In genomic region chr13:98586400-98587144, GRCh38 we compare ENCODE assay signal across 28 cellular contexts. TPM values are rescaled to one million over a fixed set of nuclear protein-coding genes. Genes with fewer than 3 reads are reported as not detected.
DNase-seq lines count a peak whose midpoint lies in the region; ATAC-seq and TF ChIP-seq lines count a peak whose summit lies in the region.
"Had no signal": no experiment of that assay in that cellular context is flagged by ENCODE, and none has a peak within 500 bp of the region (broad histone marks: within the 10 kb centered on the region; RNA-seq: fewer than 3 reads in every experiment).

No MANE protein-coding gene starts in this region.

- peaks cover 4% of the 10 kb centered on the region for H3K9me3 Mint-ChIP-seq in T-helper 2 cell treated with Interferon-gamma antibody and Interleukin-4, amounts not matched to agents 5 μg/mL and 100 μg/mL, for 36 hours
- peaks cover 8% of the 10 kb centered on the region for H3K9me3 Mint-ChIP-seq in endodermal cell
- peaks cover 4% of the 10 kb centered on the region for H3K9me3 Mint-ChIP-seq in stimulated activated effector memory CD8-positive, alpha-beta T cell treated with anti-CD3 and anti-CD28 coated beads, Interleukin-12 subunit alpha, Interleukin-12 subunit beta, amount 100 ng/mL, for 72 hours
- H3K9me3 Mint-ChIP-seq: immature natural killer cell, natural killer cell had no signal

- H3K4me2 ChIP-seq in PC-9: 0 out of 2 replicates have a peak overlapping the region, but pooled peaks have one; percentile 0

- H2AFZ ChIP-seq in PC-9: no peak overlapping the region

- no peaks in the 10 kb centered on the region for H3K79me2 ChIP-seq in PC-9 (ENCODE audit: low read depth)

- H3K9ac ChIP-seq in endodermal cell (ENCODE audit: extremely low read depth, low read length, poor library complexity, severe bottlenecking): no peak overlapping the region

- 71 to 84% methylated on average over 1 to 2 of the region's 2 CpGs for WGBS in endodermal cell (ENCODE audit: insufficient coverage in 1 of 2, insufficient read length in 1 of 2), 2 experiments

- CTCF ChIA-PET in PC-9 (lab: Charles Lee): no interaction called here

- ATAC-seq in stimulated activated effector memory CD8-positive, alpha-beta T cell treated with anti-CD3 and anti-CD28 coated beads, Interleukin-12 subunit alpha, Interleukin-12 subunit beta, amount 100 ng/mL, for 72 hours: peak; percentile 55
- no peak for ATAC-seq in HG02642 (IDR thresholded peaks at IDR 0.05; ENCODE audit: poor library complexity, unreplicated experiment)
- ATAC-seq in HG03442 (IDR thresholded peaks at IDR 0.05; ENCODE audit: unreplicated experiment): no peak
- ATAC-seq: gastrocnemius medialis, natural killer cell, pancreas had no signal

- peaks cover 16% of the 10 kb centered on the region for H3K4me1 Mint-ChIP-seq in T-helper 2 cell treated with Interferon-gamma antibody and Interleukin-4, amounts not matched to agents 5 μg/mL and 100 μg/mL, for 36 hours (ENCODE audit: low read depth)
- peaks cover 12% of the 10 kb centered on the region for H3K4me1 Mint-ChIP-seq in endodermal cell
- H3K4me1 Mint-ChIP-seq in stimulated activated effector memory CD8-positive, alpha-beta T cell treated with anti-CD3 and anti-CD28 coated beads, Interleukin-12 subunit alpha, Interleukin-12 subunit beta, amount 100 ng/mL, for 72 hours: peaks cover 12% of the 10 kb centered on the region
- H3K4me1 Mint-ChIP-seq: CD8-positive, alpha-beta memory T cell; immature natural killer cell; natural killer cell had no signal

- intact Hi-C loops in PC-9 (cut with micrococcal nuclease; ENCODE audit: unreplicated experiment): no loop called here

- no peaks in the 10 kb centered on the region for H3K36me3 ChIP-seq in PC-9 (ENCODE audit: low read depth)
- no peaks in the 10 kb centered on the region for H3K36me3 ChIP-seq in endodermal cell (ENCODE audit: control insufficient read depth, insufficient read depth, low read length)
- H3K36me3 ChIP-seq in right atrium auricular region: no peaks in the 10 kb centered on the region
- H3K36me3 ChIP-seq: breast epithelium, gastrocnemius medialis, left ventricle myocardium inferior, pancreas, right lobe of liver, tibial nerve had no signal

- H3K4me3 ChIP-seq in PC-9 (no peak overlapping the region), endodermal cell (ENCODE audit: low read length) (peak overlapping the region; percentile 40), right atrium auricular region (no peak overlapping the region)
- H3K4me3 ChIP-seq: breast epithelium, coronary artery, gastrocnemius medialis, left ventricle myocardium inferior, pancreas, right lobe of liver, tibial nerve had no signal

- H3K27ac Mint-ChIP-seq in T-helper 2 cell treated with Interferon-gamma antibody and Interleukin-4, amounts not matched to agents 5 μg/mL and 100 μg/mL, for 36 hours: no peak overlapping the region
- no peak overlapping the region for H3K27ac Mint-ChIP-seq in endodermal cell
- no peak overlapping the region for H3K27ac Mint-ChIP-seq in stimulated activated effector memory CD8-positive, alpha-beta T cell treated with anti-CD3 and anti-CD28 coated beads, Interleukin-12 subunit alpha, Interleukin-12 subunit beta, amount 100 ng/mL, for 72 hours
- H3K27ac Mint-ChIP-seq: CD8-positive, alpha-beta memory T cell; HFFc6; immature natural killer cell; natural killer cell; stimulated activated naive CD8-positive, alpha-beta T cell treated with anti-CD3 and anti-CD28 coated beads, Interleukin-15, Interleukin-2, amounts not matched to agents 100 ng/mL and 50 ng/mL, for 24 hours had no signal

- no peaks in the 10 kb centered on the region for H3K9me2 ChIP-seq in PC-9 (ENCODE audit: insufficient read depth)

- peaks cover 7% of the 10 kb centered on the region; the same call in 1 of the 2 replicates for H3F3A ChIP-seq in PC-9 (ENCODE audit: insufficient read depth, low read depth)

- TF ChIP-seq CTCF in PC-9 (conservative IDR thresholded peaks at IDR 0.05) (no peak), endodermal cell (conservative IDR thresholded peaks at IDR 0.05) (no peak), right atrium auricular region (IDR thresholded peaks at IDR 0.05) (no peak)

- POLR2A ChIA-PET in PC-9 (lab: Charles Lee; ENCODE audit: unreplicated experiment): no interaction called here

- H3K27me3 ChIP-seq in PC-9 (ENCODE audit: insufficient read depth, low read depth) (no peaks in the 10 kb centered on the region), endodermal cell (ENCODE audit: control insufficient read depth, insufficient read depth, low read length, poor library complexity, severe bottlenecking) (no peaks in the 10 kb centered on the region), right atrium auricular region (no peaks in the 10 kb centered on the region)
- H3K27me3 ChIP-seq: breast epithelium, gastrocnemius medialis, pancreas, right lobe of liver, tibial nerve had no signal

- H3K4me1 ChIP-seq in PC-9 (replicated peaks; ENCODE audit: insufficient read depth): peaks cover 40% of the 10 kb centered on the region
- peaks cover 3% of the 10 kb centered on the region for H3K4me1 ChIP-seq in endodermal cell (ENCODE audit: control insufficient read depth, insufficient read depth, low read length)
- H3K4me1 ChIP-seq in right atrium auricular region: peaks cover 0 to 24% of the 10 kb centered on the region in 2 donors
- H3K4me1 ChIP-seq: breast epithelium, gastrocnemius medialis, right lobe of liver had no signal

- H3K27ac ChIP-seq in PC-9 (0 out of 2 replicates have a peak overlapping the region, but pooled peaks have one; percentile 1), endodermal cell (ENCODE audit: low read depth, low read length) (no peak overlapping the region), right atrium auricular region (no peak overlapping the region)
- H3K27ac ChIP-seq: gastrocnemius medialis, left ventricle myocardium inferior, pancreas, right lobe of liver, tibial nerve had no signal

- no peaks in the 10 kb centered on the region for H4K20me1 ChIP-seq in PC-9 (ENCODE audit: insufficient read depth)

- H3K27me3 Mint-ChIP-seq in T-helper 2 cell treated with Interferon-gamma antibody and Interleukin-4, amounts not matched to agents 5 μg/mL and 100 μg/mL, for 36 hours (ENCODE audit: low read depth): peaks cover 3% of the 10 kb centered on the region
- H3K27me3 Mint-ChIP-seq in endodermal cell (ENCODE audit: insufficient read depth): no peaks in the 10 kb centered on the region
- H3K27me3 Mint-ChIP-seq: CD8-positive, alpha-beta memory T cell; stimulated activated naive CD8-positive, alpha-beta T cell treated with anti-CD3 and anti-CD28 coated beads, Interleukin-15, Interleukin-2, amounts not matched to agents 100 ng/mL and 50 ng/mL, for 24 hours had no signal

- H3K36me3 Mint-ChIP-seq in T-helper 2 cell treated with Interferon-gamma antibody and Interleukin-4, amounts not matched to agents 5 μg/mL and 100 μg/mL, for 36 hours (ENCODE audit: low read depth): no peaks in the 10 kb centered on the region
- no peaks in the 10 kb centered on the region for H3K36me3 Mint-ChIP-seq in endodermal cell (ENCODE audit: low read depth)
- no peaks in the 10 kb centered on the region for H3K36me3 Mint-ChIP-seq in stimulated activated effector memory CD8-positive, alpha-beta T cell treated with anti-CD3 and anti-CD28 coated beads, Interleukin-12 subunit alpha, Interleukin-12 subunit beta, amount 100 ng/mL, for 72 hours
- H3K36me3 Mint-ChIP-seq: CD8-positive, alpha-beta memory T cell; immature natural killer cell; natural killer cell had no signal

- BruUV-seq in PC-9 (replicated peaks; lab: Mats Ljungman, UMichigan): no TSS peak

- H3K4me3 Mint-ChIP-seq in T-helper 2 cell treated with Interferon-gamma antibody and Interleukin-4, amounts not matched to agents 5 μg/mL and 100 μg/mL, for 36 hours: no peak overlapping the region
- no peak overlapping the region for H3K4me3 Mint-ChIP-seq in endodermal cell
- no peak overlapping the region for H3K4me3 Mint-ChIP-seq in stimulated activated effector memory CD8-positive, alpha-beta T cell treated with anti-CD3 and anti-CD28 coated beads, Interleukin-12 subunit alpha, Interleukin-12 subunit beta, amount 100 ng/mL, for 72 hours
- H3K4me3 Mint-ChIP-seq: activated T-cell treated with anti-CD3 and anti-CD28 coated beads, Interleukin-2, amount 50 U/mL, for 4 hours; CD8-positive, alpha-beta memory T cell; HFFc6; immature natural killer cell; natural killer cell; stimulated activated naive CD8-positive, alpha-beta T cell treated with anti-CD3 and anti-CD28 coated beads, Interleukin-15, Interleukin-2, amounts not matched to agents 100 ng/mL and 50 ng/mL, for 24 hours had no signal

- DNase-seq in T-helper 2 cell treated with Interferon-gamma antibody and Interleukin-4, amounts not matched to agents 5 μg/mL and 100 μg/mL, for 36 hours (ENCODE audit: low spot score): peak; percentile 27
- no peak for DNase-seq in T-helper 2 cell
- DNase-seq in PC-9: peak in 1 of 2 experiments; percentile 72
- no peak for DNase-seq in endodermal cell
- no peak for DNase-seq in stimulated activated effector memory CD8-positive, alpha-beta T cell treated with anti-CD3 and anti-CD28 coated beads, Interleukin-12 subunit alpha, Interleukin-12 subunit beta, amount 100 ng/mL, for 72 hours (ENCODE audit: low spot score in 2 of 2)
- DNase-seq in right atrium auricular region (ENCODE audit: low spot score): no peak
- DNase-seq: 8988T; activated CD8-positive, alpha-beta memory T cell treated with anti-CD3 and anti-CD28 coated beads for 24 hours; activated naive CD4-positive, alpha-beta T cell treated with Interleukin-2 at 50 U/mL for 16 hours; activated T-cell treated with anti-CD3 and anti-CD28 coated beads, Interleukin-2, amount 50 U/mL, for 4 hours; amygdala; CD8-positive, alpha-beta memory T cell; gastrocnemius medialis; HFFc6; hippocampal formation; immature natural killer cell; left ventricle myocardium inferior; natural killer cell; NCI-H510A; pancreas; right lobe of liver; stimulated activated CD4-positive, alpha-beta T cell treated with anti-CD3 and anti-CD28 coated beads, Interleukin-4, amount 100 ng/mL, for 4 hours had no signal

- H3K9me3 ChIP-seq in PC-9 (ENCODE audit: insufficient read depth, low read depth) (no peaks in the 10 kb centered on the region), endodermal cell (ENCODE audit: control insufficient read depth, low read length) (peaks cover 14% of the 10 kb centered on the region), right atrium auricular region (no peaks in the 10 kb centered on the region)
- H3K9me3 ChIP-seq: breast epithelium, gastrocnemius medialis, pancreas, right lobe of liver had no signal

RNA-seq across cellular contexts. Expression of gene STK24, which starts 9.7 kb away (rescaled TPM):
- 134 and 139 TPM in 2 replicates for total RNA-seq in PC-9 (2021)
- total RNA-seq in endodermal cell: 100 to 1,000 TPM; 115 to 125 TPM
- 109 TPM for polyA plus RNA-seq in endodermal cell (2013, experiment 1 of 2)
- 110 TPM for polyA plus RNA-seq in endodermal cell (2013, experiment 2 of 2)
- 10 to 100 TPM; 55.8 to 63.2 TPM for total RNA-seq in right atrium auricular region
